Comparison of ENCODE assay signal across 8 cellular contexts in genomic region chr17:40551874-40552768, GRCh38. TPM values are rescaled to one million over a fixed set of nuclear protein-coding genes. Genes with fewer than 3 reads are reported as not detected.
DNase-seq lines count a peak whose midpoint lies in the region; ATAC-seq and TF ChIP-seq lines count a peak whose summit lies in the region.

No MANE protein-coding gene starts in this region.

- H3K27ac Mint-ChIP-seq in WTC11, result no peak overlapping the region

- peak; percentile 9 for TF ChIP-seq POLR2A in GM10847 (IDR thresholded peaks at IDR 0.05; ENCODE audit: extremely low read depth, insufficient read length)
- no peak for TF ChIP-seq POLR2A in ovary (IDR thresholded peaks at IDR 0.05)

- H3K4me3 Mint-ChIP-seq in WTC11, result no peak overlapping the region

- CTCF ChIA-PET in WTC11 (lab: Charles Lee), result interaction anchor here (0.6 to 5.4 kb wide), 5 partner anchors 8 to 106 kb away, joined by 3 to 44 read pairs (median 4); no protein-coding TSS in a partner anchor

- peak overlapping the region; percentile 73 to 82 for H3K27ac ChIP-seq in ovary

- WGBS in ovary, 3 donors, result 34 to 41% (median 38%) methylated on average over 32 of the region's 32 CpGs

- H3K27me3 ChIP-seq in ovary, result no peaks in the 10 kb centered on the region

- no peak for TF ChIP-seq CTCF in WTC11 (IDR thresholded peaks at IDR 0.05)
- no peak for TF ChIP-seq CTCF in ovary (IDR thresholded peaks at IDR 0.05)

- H3K9me3 ChIP-seq in ovary, result no peaks in the 10 kb centered on the region

- ATAC-seq in WTC11 (no peak), GM21381 (IDR thresholded peaks at IDR 0.05; ENCODE audit: unreplicated experiment) (no peak)

- no peaks in the 10 kb centered on the region for H3K9me3 Mint-ChIP-seq in WTC11

- POLR2A ChIA-PET in WTC11 (lab: Charles Lee), result no interaction called here

- no peak for TF ChIP-seq EP300 in ovary (IDR thresholded peaks at IDR 0.05)

- H3K36me3 ChIP-seq in ovary, result no peaks in the 10 kb centered on the region

- H3K4me1 Mint-ChIP-seq in WTC11, result peaks cover 26% of the 10 kb centered on the region

- H3K36me3 Mint-ChIP-seq in WTC11, result no peaks in the 10 kb centered on the region

- peaks cover 59% of the 10 kb centered on the region for H3K4me1 ChIP-seq in ovary (ENCODE audit: insufficient read depth)

- intact Hi-C loops in ovary (cut with DNase I), result loop anchor here in 2 of 4 donors (2.0 to 10.0 kb wide), 4 partner anchors 13 to 247 kb away; partner anchors contain the start of genes IGFBP4 (in 1 of the 2) and RARA (in 1 of the 2)

- peak; percentile 6 for DNase-seq in WTC11 (ENCODE audit: low spot score)
- peak; percentile 100 for DNase-seq in fibroblast of gingiva (ENCODE audit: low read depth)
- DNase-seq in ovary, result peak in 4 of 5 donors; percentile 41 to 65 (median 58)
- no peak for DNase-seq in NCI-H1694 (lab: John Stamatoyannopoulos, UW)
- no peak for DNase-seq in NCI-H1694 treated with DMSO at 0.1 percent for 48 hours (lab: John Stamatoyannopoulos, UW)
- DNase-seq in NCI-H446 treated with DMSO at 0.1 percent for 48 hours (lab: John Stamatoyannopoulos, UW), result no peak

- H3K4me3 ChIP-seq in ovary, result no peak overlapping the region

- peaks cover 2% of the 10 kb centered on the region for H3K27me3 Mint-ChIP-seq in WTC11 (ENCODE audit: low read depth)

TF ChIP-seq in WTC11, 78 proteins besides CTCF, POLR2A, EP300 and RAD21:
- TF ChIP-seq USF1 (CRISPR knock-in tag; IDR thresholded peaks at IDR 0.05) (no peak), GABPB1 (CRISPR knock-in tag; IDR thresholded peaks at IDR 0.05) (peak; percentile 87)

RNA-seq across cellular contexts. Expression of gene CCR7, which starts 13.2 kb away (rescaled TPM):
- total RNA-seq in WTC11 (2021) (0.37 to 0.92 TPM (median 0.57 TPM) in 3 replicates), ovary (1 to 10 TPM in 2 of 7 donors, under 1 TPM in 3, not detected in 2; 0.23 to 2.5 (median 0.37) TPM)
- under 1 TPM; 0.18 to 0.60 TPM for polyA plus RNA-seq in ovary

RNA-seq across cellular contexts. Expression of gene TNS4, which starts 50.7 kb away (rescaled TPM):
- total RNA-seq in WTC11 (2021) (0.55 to 0.87 TPM (median 0.80 TPM) in 3 replicates), ovary (1 to 10 TPM in 1 of 7 donors, under 1 TPM in 2, not detected in 4; 0.13 to 6.2 (median 0.95) TPM)
- polyA plus RNA-seq in ovary, result under 1 TPM in 1 of 2 donors, not detected in 1; 0.13 TPM

Comparison
In these comparisons a context has a peak if more than half of its experiments do, and no peak if none do; other contexts are left out.
1. DNase-seq: peak in WTC11 (single experiment), fibroblast of gingiva (single experiment) and ovary (4 of 5); none in NCI-H1694 (single experiment), NCI-H1694 treated with DMSO at 0.1 percent for 48 hours (single experiment) and NCI-H446 treated with DMSO at 0.1 percent for 48 hours (single experiment).